ENCODE assay signal across 19 cellular contexts in genomic region chr1:1187938-1188337, GRCh38.
"Had no signal": no experiment of that assay in that cellular context is flagged by ENCODE, and none has a peak within 500 bp of the region (broad histone marks: within the 10 kb centered on the region; RNA-seq: fewer than 3 reads in every experiment).

No MANE protein-coding gene starts in this region.

- H3K4me3 ChIP-seq: heart right ventricle, left lung, psoas muscle had no signal

- DNase-seq: activated CD4-positive, alpha-beta T cell treated with anti-CD3 and anti-CD28 coated beads for 4 hours; activated CD8-positive, alpha-beta memory T cell treated with anti-CD3 and anti-CD28 coated beads, Interleukin-2, amount 50 U/mL, for 4 hours; activated CD8-positive, alpha-beta T cell treated with anti-CD3 and anti-CD28 coated beads for 36 hours; activated naive CD8-positive, alpha-beta T cell treated with anti-CD3 and anti-CD28 coated beads, Interleukin-2, amount 50 U/mL, for 24 hours; activated T-cell treated with anti-CD3 and anti-CD28 coated beads, Interleukin-2, amount 50 U/mL, for 72 hours; caudate nucleus; cortex of kidney; effector memory CD4-positive, alpha-beta T cell; heart right ventricle; occipital lobe; psoas muscle; stimulated activated CD4-positive, alpha-beta T cell treated with anti-CD3 and anti-CD28 coated beads, Interleukin-12 subunit alpha, Interleukin-12 subunit beta, amount 100 ng/mL, for 4 hours; stimulated activated naive CD4-positive, alpha-beta T cell; substantia nigra; T-cell; T1000; WERI-Rb-1 had no signal

- ATAC-seq: activated CD8-positive, alpha-beta T cell treated with anti-CD3 and anti-CD28 coated beads for 36 hours; activated naive CD8-positive, alpha-beta T cell treated with anti-CD3 and anti-CD28 coated beads, Interleukin-2, amount 50 U/mL, for 24 hours; activated T-cell treated with anti-CD3 and anti-CD28 coated beads, Interleukin-2, amount 50 U/mL, for 72 hours; left lung; psoas muscle; sciatic nerve; T-cell had no signal
